In genomic region chr11:67505605-67506396, GRCh38 we compare ENCODE assay signal across 1 cellular context.
TF ChIP-seq lines count a peak whose summit lies in the region.

No MANE protein-coding gene starts in this region.

TF ChIP-seq in HepG2, 621 proteins besides CTCF, POLR2A, EP300 and RAD21 (continued from another document and continues in another):
- TF ChIP-seq ZHX2 (IDR thresholded peaks at IDR 0.05; ENCODE audit: low read depth) (peak; percentile 10), ZHX2 (CRISPR knock-in tag; IDR thresholded peaks at IDR 0.05; ENCODE audit: borderline replicate concordance) (no peak), KMT2B (CRISPR knock-in tag; IDR thresholded peaks at IDR 0.05) (0 out of 2 replicates have a peak, but pooled peaks have one; percentile 41), ZKSCAN8 (CRISPR knock-in tag; IDR thresholded peaks at IDR 0.05; ENCODE audit: borderline replicate concordance) (no peak), ZNF205 (CRISPR knock-in tag; IDR thresholded peaks at IDR 0.05) (peak; percentile 28; the same call in 1 of the 2 replicates), IRF2 (CRISPR knock-in tag; IDR thresholded peaks at IDR 0.05) (peak; percentile 63; the same call in 1 of the 2 replicates), ZHX1 (CRISPR knock-in tag; IDR thresholded peaks at IDR 0.05; ENCODE audit: low read depth) (peak; percentile 59; the same call in 1 of the 2 replicates), CREB1 (IDR thresholded peaks at IDR 0.05) (no peak), CREB1 (CRISPR knock-in tag; IDR thresholded peaks at IDR 0.05) (peak; percentile 37; the same call in 1 of the 2 replicates), JUN (CRISPR knock-in tag; IDR thresholded peaks at IDR 0.05) (0 out of 2 replicates have a peak, but pooled peaks have one; percentile 45), ZNF781 (CRISPR knock-in tag; IDR thresholded peaks at IDR 0.05; ENCODE audit: borderline replicate concordance, not compliant biosample characterization) (peak; percentile 47), BATF2 (CRISPR knock-in tag; IDR thresholded peaks at IDR 0.05) (peak; percentile 35; the same call in 1 of the 2 replicates), XBP1 (CRISPR knock-in tag; IDR thresholded peaks at IDR 0.05) (no peak), KDM2A (CRISPR knock-in tag; IDR thresholded peaks at IDR 0.05; ENCODE audit: borderline replicate concordance, low read depth) (peak; percentile 72; the same call in 1 of the 2 replicates), THAP11 (CRISPR knock-in tag; IDR thresholded peaks at IDR 0.05) (peak; percentile 42; the same call in 1 of the 2 replicates), AHDC1 (CRISPR knock-in tag; IDR thresholded peaks at IDR 0.05; ENCODE audit: borderline replicate concordance) (no peak), PITX1 (CRISPR knock-in tag; IDR thresholded peaks at IDR 0.05) (peak; percentile 57; the same call in 1 of the 2 replicates), MEF2D (CRISPR knock-in tag; IDR thresholded peaks at IDR 0.05) (peak; percentile 55; the same call in 1 of the 2 replicates), ZNF430 (CRISPR knock-in tag; IDR thresholded peaks at IDR 0.05) (peak; percentile 19; the same call in 1 of the 2 replicates), HMG20A (CRISPR knock-in tag; IDR thresholded peaks at IDR 0.05; ENCODE audit: borderline replicate concordance) (no peak)
- TF ChIP-seq, protein P1, sequence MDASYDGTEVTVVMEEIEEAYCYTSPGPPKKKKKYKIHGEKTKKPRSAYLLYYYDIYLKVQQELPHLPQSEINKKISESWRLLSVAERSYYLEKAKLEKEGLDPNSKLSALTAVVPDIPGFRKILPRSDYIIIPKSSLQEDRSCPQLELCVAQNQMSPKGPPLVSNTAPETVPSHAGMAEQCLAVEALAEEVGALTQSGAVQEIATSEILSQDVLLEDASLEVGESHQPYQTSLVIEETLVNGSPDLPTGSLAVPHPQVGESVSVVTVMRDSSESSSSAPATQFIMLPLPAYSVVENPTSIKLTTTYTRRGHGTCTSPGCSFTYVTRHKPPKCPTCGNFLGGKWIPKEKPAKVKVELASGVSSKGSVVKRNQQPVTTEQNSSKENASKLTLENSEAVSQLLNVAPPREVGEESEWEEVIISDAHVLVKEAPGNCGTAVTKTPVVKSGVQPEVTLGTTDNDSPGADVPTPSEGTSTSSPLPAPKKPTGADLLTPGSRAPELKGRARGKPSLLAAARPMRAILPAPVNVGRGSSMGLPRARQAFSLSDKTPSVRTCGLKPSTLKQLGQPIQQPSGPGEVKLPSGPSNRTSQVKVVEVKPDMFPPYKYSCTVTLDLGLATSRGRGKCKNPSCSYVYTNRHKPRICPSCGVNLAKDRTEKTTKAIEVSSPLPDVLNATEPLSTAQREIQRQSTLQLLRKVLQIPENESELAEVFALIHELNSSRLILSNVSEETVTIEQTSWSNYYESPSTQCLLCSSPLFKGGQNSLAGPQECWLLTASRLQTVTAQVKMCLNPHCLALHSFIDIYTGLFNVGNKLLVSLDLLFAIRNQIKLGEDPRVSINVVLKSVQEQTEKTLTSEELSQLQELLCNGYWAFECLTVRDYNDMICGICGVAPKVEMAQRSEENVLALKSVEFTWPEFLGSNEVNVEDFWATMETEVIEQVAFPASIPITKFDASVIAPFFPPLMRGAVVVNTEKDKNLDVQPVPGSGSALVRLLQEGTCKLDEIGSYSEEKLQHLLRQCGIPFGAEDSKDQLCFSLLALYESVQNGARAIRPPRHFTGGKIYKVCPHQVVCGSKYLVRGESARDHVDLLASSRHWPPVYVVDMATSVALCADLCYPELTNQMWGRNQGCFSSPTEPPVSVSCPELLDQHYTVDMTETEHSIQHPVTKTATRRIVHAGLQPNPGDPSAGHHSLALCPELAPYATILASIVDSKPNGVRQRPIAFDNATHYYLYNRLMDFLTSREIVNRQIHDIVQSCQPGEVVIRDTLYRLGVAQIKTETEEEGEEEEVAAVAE (CRISPR knock-in tag; IDR thresholded peaks at IDR 0.05; ENCODE audit: borderline replicate concordance) = peak; percentile 34; the same call in 1 of the 2 replicates
- TF ChIP-seq, protein P2, sequence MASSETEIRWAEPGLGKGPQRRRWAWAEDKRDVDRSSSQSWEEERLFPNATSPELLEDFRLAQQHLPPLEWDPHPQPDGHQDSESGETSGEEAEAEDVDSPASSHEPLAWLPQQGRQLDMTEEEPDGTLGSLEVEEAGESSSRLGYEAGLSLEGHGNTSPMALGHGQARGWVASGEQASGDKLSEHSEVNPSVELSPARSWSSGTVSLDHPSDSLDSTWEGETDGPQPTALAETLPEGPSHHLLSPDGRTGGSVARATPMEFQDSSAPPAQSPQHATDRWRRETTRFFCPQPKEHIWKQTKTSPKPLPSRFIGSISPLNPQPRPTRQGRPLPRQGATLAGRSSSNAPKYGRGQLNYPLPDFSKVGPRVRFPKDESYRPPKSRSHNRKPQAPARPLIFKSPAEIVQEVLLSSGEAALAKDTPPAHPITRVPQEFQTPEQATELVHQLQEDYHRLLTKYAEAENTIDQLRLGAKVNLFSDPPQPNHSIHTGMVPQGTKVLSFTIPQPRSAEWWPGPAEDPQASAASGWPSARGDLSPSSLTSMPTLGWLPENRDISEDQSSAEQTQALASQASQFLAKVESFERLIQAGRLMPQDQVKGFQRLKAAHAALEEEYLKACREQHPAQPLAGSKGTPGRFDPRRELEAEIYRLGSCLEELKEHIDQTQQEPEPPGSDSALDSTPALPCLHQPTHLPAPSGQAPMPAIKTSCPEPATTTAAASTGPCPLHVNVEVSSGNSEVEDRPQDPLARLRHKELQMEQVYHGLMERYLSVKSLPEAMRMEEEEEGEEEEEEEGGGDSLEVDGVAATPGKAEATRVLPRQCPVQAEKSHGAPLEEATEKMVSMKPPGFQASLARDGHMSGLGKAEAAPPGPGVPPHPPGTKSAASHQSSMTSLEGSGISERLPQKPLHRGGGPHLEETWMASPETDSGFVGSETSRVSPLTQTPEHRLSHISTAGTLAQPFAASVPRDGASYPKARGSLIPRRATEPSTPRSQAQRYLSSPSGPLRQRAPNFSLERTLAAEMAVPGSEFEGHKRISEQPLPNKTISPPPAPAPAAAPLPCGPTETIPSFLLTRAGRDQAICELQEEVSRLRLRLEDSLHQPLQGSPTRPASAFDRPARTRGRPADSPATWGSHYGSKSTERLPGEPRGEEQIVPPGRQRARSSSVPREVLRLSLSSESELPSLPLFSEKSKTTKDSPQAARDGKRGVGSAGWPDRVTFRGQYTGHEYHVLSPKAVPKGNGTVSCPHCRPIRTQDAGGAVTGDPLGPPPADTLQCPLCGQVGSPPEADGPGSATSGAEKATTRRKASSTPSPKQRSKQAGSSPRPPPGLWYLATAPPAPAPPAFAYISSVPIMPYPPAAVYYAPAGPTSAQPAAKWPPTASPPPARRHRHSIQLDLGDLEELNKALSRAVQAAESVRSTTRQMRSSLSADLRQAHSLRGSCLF (CRISPR knock-in tag; IDR thresholded peaks at IDR 0.05; ENCODE audit: borderline replicate concordance) = no peak
- TF ChIP-seq, protein P3, sequence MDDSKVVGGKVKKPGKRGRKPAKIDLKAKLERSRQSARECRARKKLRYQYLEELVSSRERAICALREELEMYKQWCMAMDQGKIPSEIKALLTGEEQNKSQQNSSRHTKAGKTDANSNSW (CRISPR knock-in tag; IDR thresholded peaks at IDR 0.05; ENCODE audit: borderline replicate concordance) = 0 out of 2 replicates have a peak, but pooled peaks have one; percentile 44
- TF ChIP-seq, protein P4, sequence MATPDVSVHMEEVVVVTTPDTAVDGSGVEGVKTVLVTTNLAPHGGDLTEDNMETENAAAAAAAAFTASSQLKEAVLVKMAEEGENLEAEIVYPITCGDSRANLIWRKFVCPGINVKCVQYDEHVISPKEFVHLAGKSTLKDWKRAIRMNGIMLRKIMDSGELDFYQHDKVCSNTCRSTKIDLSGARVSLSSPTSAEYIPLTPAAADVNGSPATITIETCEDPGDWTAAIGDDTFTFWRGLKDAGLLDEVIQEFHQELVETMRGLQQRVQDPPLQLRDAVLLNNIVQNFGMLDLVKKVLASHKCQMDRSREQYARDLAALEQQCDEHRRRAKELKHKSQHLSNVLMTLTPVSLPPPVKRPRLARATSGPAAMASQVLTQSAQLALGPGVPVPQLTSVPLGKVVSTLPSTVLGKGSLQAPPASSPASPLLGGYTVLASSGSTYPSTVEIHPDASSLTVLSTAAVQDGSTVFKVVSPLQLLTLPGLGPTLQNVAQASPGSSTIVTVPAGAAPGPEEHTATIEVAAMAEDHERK (CRISPR knock-in tag; IDR thresholded peaks at IDR 0.05; ENCODE audit: low read depth) = no peak
